Comparison of ENCODE assay signal across 29 cellular contexts in genomic region chr15:80953001-80953952, GRCh38. TPM values are rescaled to one million over a fixed set of nuclear protein-coding genes. Genes with fewer than 3 reads are reported as not detected.
DNase-seq lines count a peak whose midpoint lies in the region; TF ChIP-seq lines count a peak whose summit lies in the region.
"Had no signal": no experiment of that assay in that cellular context is flagged by ENCODE, and none has a peak within 500 bp of the region (broad histone marks: within the 10 kb centered on the region; RNA-seq: fewer than 3 reads in every experiment).

No MANE protein-coding gene starts in this region.

- no peak overlapping the region for H3K56ac ChIP-seq in H9 (ENCODE audit: insufficient read length, low read depth, low read length)

- TF ChIP-seq CTCF in Caco-2 (IDR thresholded peaks at IDR 0.05; ENCODE audit: insufficient read depth in 1 of 2, low read depth in 1 of 2, low read length in 1 of 2, severe bottlenecking in 1 of 2, unreplicated experiment in 1 of 2) = no peak
- TF ChIP-seq CTCF in H9 (conservative IDR thresholded peaks at IDR 0.05) = no peak
- peak; percentile 20 for TF ChIP-seq CTCF in chondrocyte (IDR thresholded peaks at IDR 0.05)
- TF ChIP-seq CTCF in nephron progenitor cell (IDR thresholded peaks at IDR 0.05) = no peak

- no peak overlapping the region for H3K4me3 ChIP-seq in Caco-2 (ENCODE audit: low read depth, low read length)
- H3K4me3 ChIP-seq: mucosa of descending colon, sigmoid colon had no signal

- H4K8ac ChIP-seq in H9 (replicated peaks; ENCODE audit: insufficient read length, low read depth, low read length) = no peak overlapping the region

- no peak overlapping the region for H3K9ac ChIP-seq in H9 (ENCODE audit: extremely low read depth, insufficient read length, low read length)
- H3K9ac ChIP-seq: parathyroid adenoma had no signal

- H3K4me1 ChIP-seq in Caco-2 (peaks cover 5% of the 10 kb centered on the region; the same call in 1 of the 2 replicates), H9 (ENCODE audit: insufficient read depth, low read length) (peaks cover 3% of the 10 kb centered on the region)
- H3K4me1 ChIP-seq: parathyroid adenoma, sigmoid colon had no signal

- intact Hi-C loops in Caco-2 (cut with micrococcal nuclease; ENCODE audit: unreplicated experiment) = no loop called here

- H3K27me3 Mint-ChIP-seq in Caco-2 (ENCODE audit: insufficient read depth, unreplicated experiment) = no peaks in the 10 kb centered on the region
- H3K27me3 Mint-ChIP-seq in H9 (ENCODE audit: low read depth) = no peaks in the 10 kb centered on the region
- no peaks in the 10 kb centered on the region for H3K27me3 Mint-ChIP-seq in chondrocyte (ENCODE audit: low read depth)
- H3K27me3 Mint-ChIP-seq in nephron progenitor cell (ENCODE audit: low read depth, poor library complexity) = no peaks in the 10 kb centered on the region
- H3K27me3 Mint-ChIP-seq: CD4-positive, alpha-beta T cell; stimulated activated naive CD8-positive, alpha-beta T cell treated with anti-CD3 and anti-CD28 coated beads, Interleukin-15, Interleukin-2, amounts not matched to agents 100 ng/mL and 50 ng/mL, for 24 hours had no signal

- H3K23me2 ChIP-seq in H9 (ENCODE audit: insufficient read length, low read depth, low read length, poor library complexity, severe bottlenecking) = no peaks in the 10 kb centered on the region

- no peak overlapping the region for H3K27ac ChIP-seq in H9 (ENCODE audit: insufficient read length, low read depth, low read length)
- H3K27ac ChIP-seq: HL-60, parathyroid adenoma, sigmoid colon had no signal

- BruUV-seq in Caco-2 (replicated peaks; lab: Mats Ljungman, UMichigan) = no TSS peak

- peak overlapping the region; percentile 44 for H3K18ac ChIP-seq in H9 (ENCODE audit: insufficient read length, low read depth, low read length)

- no peaks in the 10 kb centered on the region for H3K27me3 ChIP-seq in Caco-2 (replicated peaks; ENCODE audit: control insufficient read depth, insufficient read depth, low read length)
- H3K27me3 ChIP-seq in H9 (ENCODE audit: insufficient read depth, low read length) = no peaks in the 10 kb centered on the region
- H3K27me3 ChIP-seq: sigmoid colon had no signal

- H3K27ac Mint-ChIP-seq in Caco-2 (ENCODE audit: unreplicated experiment) (peak overlapping the region; percentile 72), H9 (peak overlapping the region; percentile 62 to 88 (median 87)), chondrocyte (ENCODE audit: unreplicated experiment) (peak overlapping the region; percentile 58), nephron progenitor cell (peak overlapping the region; percentile 3)
- H3K27ac Mint-ChIP-seq: CD4-positive, alpha-beta T cell; nephron; stimulated activated naive CD8-positive, alpha-beta T cell treated with anti-CD3 and anti-CD28 coated beads, Interleukin-15, Interleukin-2, amounts not matched to agents 100 ng/mL and 50 ng/mL, for 24 hours had no signal

- H4K5ac ChIP-seq in H9 (ENCODE audit: insufficient read length, low read depth, low read length) = no peak overlapping the region

- WGBS in H9 (ENCODE audit: extremely low coverage, insufficient read length, low lambda C conversion rate) = no CpG with 5 or more reads among the region's 12 CpGs

- H3K4ac ChIP-seq in H9 (ENCODE audit: low read depth, low read length) = no peak overlapping the region

- no peaks in the 10 kb centered on the region for H3K36me3 ChIP-seq in Caco-2 (ENCODE audit: control insufficient read depth, insufficient read depth, low read length)

- no peak for DNase-seq in Caco-2
- no peak for DNase-seq in H9
- no peak for DNase-seq in chondrocyte (ENCODE audit: low spot score)
- no peak for DNase-seq in nephron progenitor cell
- DNase-seq in NCI-H146 treated with DMSO at 0.1 percent for 48 hours (lab: John Stamatoyannopoulos, UW; ENCODE audit: unreplicated experiment) = no peak
- DNase-seq in GM03348 (ENCODE audit: low spot score) = no peak
- no peak for DNase-seq in activated naive CD4-positive, alpha-beta T cell treated with Interleukin-2 at 50 U/mL for 16 hours
- DNase-seq: activated CD4-positive, alpha-beta T cell treated with anti-CD3 and anti-CD28 coated beads, Interleukin-2, amount 50 U/mL, for 1 hour; activated T-cell treated with anti-CD3 and anti-CD28 coated beads for 4 hours; amniotic stem cell; CD4-positive, alpha-beta T cell; DMS153; effector memory CD4-positive, alpha-beta T cell; GDM1; HCEC 1CT; hippocampal formation; mucosa of descending colon; NCI-H1105 treated with DMSO at 0.1 percent for 48 hours; NCI-H2081; NCI-H82; OCI-M1; SHP77; sigmoid colon; stimulated activated CD4-positive, alpha-beta T cell treated with anti-CD3 and anti-CD28 coated beads, Interleukin-15, amount 100 ng/mL, for 24 hours; T1000 had no signal

- H3K79me2 ChIP-seq in H9 (ENCODE audit: insufficient read depth, low read length) = no peaks in the 10 kb centered on the region
- H3K79me2 ChIP-seq: parathyroid adenoma had no signal

- no peak overlapping the region; the same call in 1 of the 2 replicates for H2BK15ac ChIP-seq in H9 (ENCODE audit: low read depth, low read length)

- no peak overlapping the region for H3T11ph ChIP-seq in H9 (ENCODE audit: low read length)

- H3K4me3 Mint-ChIP-seq in Caco-2 (ENCODE audit: unreplicated experiment) (no peak overlapping the region), H9 (no peak overlapping the region), chondrocyte (ENCODE audit: unreplicated experiment) (no peak overlapping the region), nephron progenitor cell (peak overlapping the region; percentile 15)
- H3K4me3 Mint-ChIP-seq: CD4-positive, alpha-beta T cell; nephron; stimulated activated naive CD8-positive, alpha-beta T cell treated with anti-CD3 and anti-CD28 coated beads, Interleukin-15, Interleukin-2, amounts not matched to agents 100 ng/mL and 50 ng/mL, for 24 hours had no signal

- no peak overlapping the region for H2BK12ac ChIP-seq in H9 (ENCODE audit: insufficient read length, low read depth, low read length)

- CTCF ChIA-PET in Caco-2 (lab: Charles Lee) = no interaction called here

- no peak overlapping the region for H2BK120ac ChIP-seq in H9 (ENCODE audit: low read depth, low read length, poor library complexity, severe bottlenecking)

- H2AK5ac ChIP-seq in H9 (ENCODE audit: insufficient read length, low read length) = no peak overlapping the region

- H3K4me1 Mint-ChIP-seq in Caco-2 (ENCODE audit: low read depth, unreplicated experiment) = peaks cover 7% of the 10 kb centered on the region
- peaks cover 34 to 40% of the 10 kb centered on the region in 2 experiments for H3K4me1 Mint-ChIP-seq in H9
- peaks cover 49% of the 10 kb centered on the region for H3K4me1 Mint-ChIP-seq in chondrocyte (ENCODE audit: low read depth)
- peaks cover 39% of the 10 kb centered on the region for H3K4me1 Mint-ChIP-seq in nephron progenitor cell

- POLR2A ChIA-PET in Caco-2 (lab: Charles Lee) = no interaction called here

- H3K9me3 Mint-ChIP-seq in Caco-2 (ENCODE audit: unreplicated experiment) = no peaks in the 10 kb centered on the region
- no peaks in the 10 kb centered on the region; a peak in 1 of 5 replicates for H3K9me3 Mint-ChIP-seq in H9
- no peaks in the 10 kb centered on the region for H3K9me3 Mint-ChIP-seq in chondrocyte (ENCODE audit: low read depth)
- H3K9me3 Mint-ChIP-seq in nephron progenitor cell = no peaks in the 10 kb centered on the region
- H3K9me3 Mint-ChIP-seq: CD4-positive, alpha-beta T cell; nephron; stimulated activated naive CD8-positive, alpha-beta T cell treated with anti-CD3 and anti-CD28 coated beads, Interleukin-15, Interleukin-2, amounts not matched to agents 100 ng/mL and 50 ng/mL, for 24 hours had no signal

- H3K36me3 Mint-ChIP-seq in Caco-2 (ENCODE audit: insufficient read depth, unreplicated experiment) (peaks cover 6% of the 10 kb centered on the region), H9 (ENCODE audit: insufficient read depth in 1 of 3, low read depth in 3 of 3) (peaks cover 23 to 40% (median 25%) of the 10 kb centered on the region in 3 experiments), chondrocyte (ENCODE audit: low read depth) (peaks cover 22% of the 10 kb centered on the region), nephron progenitor cell (ENCODE audit: low read depth) (peaks cover 23% of the 10 kb centered on the region)

- H2BK5ac ChIP-seq in H9 (ENCODE audit: insufficient read length, low read length) = no peak overlapping the region

- no peak overlapping the region for H3K14ac ChIP-seq in H9 (ENCODE audit: insufficient read depth, low read length)

- no peak overlapping the region for H2AFZ ChIP-seq in H9 (ENCODE audit: low read length)
- H2AFZ ChIP-seq: parathyroid adenoma had no signal

- H4K20me1 ChIP-seq in H9 (ENCODE audit: control insufficient read depth, insufficient read depth, insufficient read length) = no peaks in the 10 kb centered on the region

- H3K23ac ChIP-seq in H9 (ENCODE audit: insufficient read length, low read depth, low read length) = no peak overlapping the region

- H3K9me3 ChIP-seq in Caco-2 = no peaks in the 10 kb centered on the region
- H3K9me3 ChIP-seq in H9 (ENCODE audit: control insufficient read depth, low read depth, low read length) = no peaks in the 10 kb centered on the region
- H3K9me3 ChIP-seq: mucosa of descending colon, sigmoid colon had no signal

- H3K79me1 ChIP-seq in H9 (ENCODE audit: insufficient read depth, low read depth, low read length, poor library complexity, severe bottlenecking) = no peaks in the 10 kb centered on the region

- H3K4me2 ChIP-seq in H9 (ENCODE audit: insufficient read depth, insufficient read length, low read length) = no peak overlapping the region

- peak overlapping the region; percentile 5 for H4K91ac ChIP-seq in H9 (ENCODE audit: insufficient read length, low read depth, low read length)

- H2BK20ac ChIP-seq in H9 (ENCODE audit: low read depth, low read length, poor library complexity, severe bottlenecking) = no peak overlapping the region

RNA-seq across cellular contexts. Expression of gene MESD, which starts 36.3 kb away (rescaled TPM):
- total RNA-seq in Caco-2 (2022) (29.2 and 30.3 TPM in 2 replicates), H9 (2021) (29.1 and 30.1 TPM in 2 replicates), chondrocyte (23.5 to 26.5 TPM (median 23.8 TPM) in 3 replicates)

RNA-seq across cellular contexts. Expression of gene TLNRD1, which starts 47.4 kb away (rescaled TPM):
- total RNA-seq in Caco-2 (2022) (13.7 and 13.8 TPM in 2 replicates), H9 (2021) (19.3 and 20.2 TPM in 2 replicates), chondrocyte (11.4 to 18.7 TPM (median 17.0 TPM) in 3 replicates)

Comparison
In these comparisons a context has a peak if more than half of its experiments do, and no peak if none do; other contexts are left out.
1. H3K27ac Mint-ChIP-seq: peak in every context shown above with its lines; median percentile 87 in H9; 72 in Caco-2; 58 in chondrocyte; 3 in nephron progenitor cell.